In the genomic region with DNA sequence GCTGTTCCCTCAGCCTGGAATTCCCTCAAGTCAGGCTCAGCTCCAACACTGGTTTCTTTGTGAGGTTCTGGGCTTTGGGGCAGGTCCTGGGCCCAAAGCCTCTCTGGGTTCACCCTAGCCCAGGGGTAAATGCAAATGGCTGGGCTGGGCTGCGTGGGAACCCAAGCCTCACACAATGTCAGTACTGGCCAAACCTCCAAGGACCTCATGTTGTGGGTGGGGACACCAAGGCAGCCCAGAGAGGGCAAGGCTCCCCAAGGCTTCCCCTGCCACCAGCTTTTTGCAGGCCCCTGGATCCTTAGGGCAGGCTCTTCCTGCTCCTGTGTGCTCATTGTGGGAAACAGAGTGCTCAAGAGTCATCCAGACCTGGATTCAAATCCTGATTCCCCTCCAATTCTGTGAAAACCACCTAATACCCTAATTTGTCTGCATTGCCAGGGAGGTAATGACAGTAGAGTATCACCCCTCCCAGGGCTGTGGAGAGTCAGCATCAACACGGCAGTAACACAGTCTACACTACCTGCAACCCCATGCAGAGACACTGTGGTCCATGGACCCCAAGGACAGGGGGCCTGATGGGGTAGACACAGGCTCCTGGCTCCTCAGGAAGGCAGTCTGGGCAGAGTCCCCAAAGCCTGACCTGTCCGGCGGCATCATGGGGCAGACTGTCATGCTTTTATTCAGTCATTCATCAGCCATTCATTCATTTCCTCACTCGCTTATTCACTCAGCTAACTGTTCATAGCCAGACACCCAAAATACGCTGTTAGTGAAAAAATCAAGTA, we compare ENCODE assay signal across 1 cellular context.
TF ChIP-seq lines count a peak whose summit lies in the region.

No MANE protein-coding gene starts in this region.

TF ChIP-seq in WTC11, 78 proteins besides CTCF, POLR2A, EP300 and RAD21:
- TF ChIP-seq, protein P1, sequence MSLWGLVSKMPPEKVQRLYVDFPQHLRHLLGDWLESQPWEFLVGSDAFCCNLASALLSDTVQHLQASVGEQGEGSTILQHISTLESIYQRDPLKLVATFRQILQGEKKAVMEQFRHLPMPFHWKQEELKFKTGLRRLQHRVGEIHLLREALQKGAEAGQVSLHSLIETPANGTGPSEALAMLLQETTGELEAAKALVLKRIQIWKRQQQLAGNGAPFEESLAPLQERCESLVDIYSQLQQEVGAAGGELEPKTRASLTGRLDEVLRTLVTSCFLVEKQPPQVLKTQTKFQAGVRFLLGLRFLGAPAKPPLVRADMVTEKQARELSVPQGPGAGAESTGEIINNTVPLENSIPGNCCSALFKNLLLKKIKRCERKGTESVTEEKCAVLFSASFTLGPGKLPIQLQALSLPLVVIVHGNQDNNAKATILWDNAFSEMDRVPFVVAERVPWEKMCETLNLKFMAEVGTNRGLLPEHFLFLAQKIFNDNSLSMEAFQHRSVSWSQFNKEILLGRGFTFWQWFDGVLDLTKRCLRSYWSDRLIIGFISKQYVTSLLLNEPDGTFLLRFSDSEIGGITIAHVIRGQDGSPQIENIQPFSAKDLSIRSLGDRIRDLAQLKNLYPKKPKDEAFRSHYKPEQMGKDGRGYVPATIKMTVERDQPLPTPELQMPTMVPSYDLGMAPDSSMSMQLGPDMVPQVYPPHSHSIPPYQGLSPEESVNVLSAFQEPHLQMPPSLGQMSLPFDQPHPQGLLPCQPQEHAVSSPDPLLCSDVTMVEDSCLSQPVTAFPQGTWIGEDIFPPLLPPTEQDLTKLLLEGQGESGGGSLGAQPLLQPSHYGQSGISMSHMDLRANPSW (CRISPR knock-in tag; conservative IDR thresholded peaks at IDR 0.05; ENCODE audit: low read depth), result no peak
- TF ChIP-seq RELA (CRISPR knock-in tag; IDR thresholded peaks at IDR 0.05; ENCODE audit: borderline replicate concordance), result no peak
- TF ChIP-seq JAZF1 (CRISPR knock-in tag; IDR thresholded peaks at IDR 0.05), result no peak
- no peak for TF ChIP-seq FOXJ3 (CRISPR knock-in tag; IDR thresholded peaks at IDR 0.05; ENCODE audit: borderline replicate concordance)
- TF ChIP-seq, protein P2, sequence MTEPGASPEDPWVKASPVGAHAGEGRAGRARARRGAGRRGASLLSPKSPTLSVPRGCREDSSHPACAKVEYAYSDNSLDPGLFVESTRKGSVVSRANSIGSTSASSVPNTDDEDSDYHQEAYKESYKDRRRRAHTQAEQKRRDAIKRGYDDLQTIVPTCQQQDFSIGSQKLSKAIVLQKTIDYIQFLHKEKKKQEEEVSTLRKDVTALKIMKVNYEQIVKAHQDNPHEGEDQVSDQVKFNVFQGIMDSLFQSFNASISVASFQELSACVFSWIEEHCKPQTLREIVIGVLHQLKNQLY (CRISPR knock-in tag; IDR thresholded peaks at IDR 0.05), result no peak
- TF ChIP-seq MXD4 (CRISPR knock-in tag; IDR thresholded peaks at IDR 0.05; ENCODE audit: borderline replicate concordance), result no peak
- no peak for TF ChIP-seq TCF7 (CRISPR knock-in tag; IDR thresholded peaks at IDR 0.05; ENCODE audit: low read depth)
- no peak for TF ChIP-seq ZNF121 (CRISPR knock-in tag; IDR thresholded peaks at IDR 0.05)
- TF ChIP-seq ZNF423 (CRISPR knock-in tag; IDR thresholded peaks at IDR 0.05), result no peak
- TF ChIP-seq ZNF416 (CRISPR knock-in tag; IDR thresholded peaks at IDR 0.05), result no peak
- TF ChIP-seq, protein P3, sequence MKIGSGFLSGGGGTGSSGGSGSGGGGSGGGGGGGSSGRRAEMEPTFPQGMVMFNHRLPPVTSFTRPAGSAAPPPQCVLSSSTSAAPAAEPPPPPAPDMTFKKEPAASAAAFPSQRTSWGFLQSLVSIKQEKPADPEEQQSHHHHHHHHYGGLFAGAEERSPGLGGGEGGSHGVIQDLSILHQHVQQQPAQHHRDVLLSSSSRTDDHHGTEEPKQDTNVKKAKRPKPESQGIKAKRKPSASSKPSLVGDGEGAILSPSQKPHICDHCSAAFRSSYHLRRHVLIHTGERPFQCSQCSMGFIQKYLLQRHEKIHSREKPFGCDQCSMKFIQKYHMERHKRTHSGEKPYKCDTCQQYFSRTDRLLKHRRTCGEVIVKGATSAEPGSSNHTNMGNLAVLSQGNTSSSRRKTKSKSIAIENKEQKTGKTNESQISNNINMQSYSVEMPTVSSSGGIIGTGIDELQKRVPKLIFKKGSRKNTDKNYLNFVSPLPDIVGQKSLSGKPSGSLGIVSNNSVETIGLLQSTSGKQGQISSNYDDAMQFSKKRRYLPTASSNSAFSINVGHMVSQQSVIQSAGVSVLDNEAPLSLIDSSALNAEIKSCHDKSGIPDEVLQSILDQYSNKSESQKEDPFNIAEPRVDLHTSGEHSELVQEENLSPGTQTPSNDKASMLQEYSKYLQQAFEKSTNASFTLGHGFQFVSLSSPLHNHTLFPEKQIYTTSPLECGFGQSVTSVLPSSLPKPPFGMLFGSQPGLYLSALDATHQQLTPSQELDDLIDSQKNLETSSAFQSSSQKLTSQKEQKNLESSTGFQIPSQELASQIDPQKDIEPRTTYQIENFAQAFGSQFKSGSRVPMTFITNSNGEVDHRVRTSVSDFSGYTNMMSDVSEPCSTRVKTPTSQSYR (CRISPR knock-in tag; IDR thresholded peaks at IDR 0.05), result no peak
- TF ChIP-seq SOX15 (CRISPR knock-in tag; IDR thresholded peaks at IDR 0.05), result no peak
- TF ChIP-seq, protein P4, sequence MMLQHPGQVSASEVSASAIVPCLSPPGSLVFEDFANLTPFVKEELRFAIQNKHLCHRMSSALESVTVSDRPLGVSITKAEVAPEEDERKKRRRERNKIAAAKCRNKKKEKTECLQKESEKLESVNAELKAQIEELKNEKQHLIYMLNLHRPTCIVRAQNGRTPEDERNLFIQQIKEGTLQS (CRISPR knock-in tag; conservative IDR thresholded peaks at IDR 0.05), result no peak
- TF ChIP-seq, protein P5, sequence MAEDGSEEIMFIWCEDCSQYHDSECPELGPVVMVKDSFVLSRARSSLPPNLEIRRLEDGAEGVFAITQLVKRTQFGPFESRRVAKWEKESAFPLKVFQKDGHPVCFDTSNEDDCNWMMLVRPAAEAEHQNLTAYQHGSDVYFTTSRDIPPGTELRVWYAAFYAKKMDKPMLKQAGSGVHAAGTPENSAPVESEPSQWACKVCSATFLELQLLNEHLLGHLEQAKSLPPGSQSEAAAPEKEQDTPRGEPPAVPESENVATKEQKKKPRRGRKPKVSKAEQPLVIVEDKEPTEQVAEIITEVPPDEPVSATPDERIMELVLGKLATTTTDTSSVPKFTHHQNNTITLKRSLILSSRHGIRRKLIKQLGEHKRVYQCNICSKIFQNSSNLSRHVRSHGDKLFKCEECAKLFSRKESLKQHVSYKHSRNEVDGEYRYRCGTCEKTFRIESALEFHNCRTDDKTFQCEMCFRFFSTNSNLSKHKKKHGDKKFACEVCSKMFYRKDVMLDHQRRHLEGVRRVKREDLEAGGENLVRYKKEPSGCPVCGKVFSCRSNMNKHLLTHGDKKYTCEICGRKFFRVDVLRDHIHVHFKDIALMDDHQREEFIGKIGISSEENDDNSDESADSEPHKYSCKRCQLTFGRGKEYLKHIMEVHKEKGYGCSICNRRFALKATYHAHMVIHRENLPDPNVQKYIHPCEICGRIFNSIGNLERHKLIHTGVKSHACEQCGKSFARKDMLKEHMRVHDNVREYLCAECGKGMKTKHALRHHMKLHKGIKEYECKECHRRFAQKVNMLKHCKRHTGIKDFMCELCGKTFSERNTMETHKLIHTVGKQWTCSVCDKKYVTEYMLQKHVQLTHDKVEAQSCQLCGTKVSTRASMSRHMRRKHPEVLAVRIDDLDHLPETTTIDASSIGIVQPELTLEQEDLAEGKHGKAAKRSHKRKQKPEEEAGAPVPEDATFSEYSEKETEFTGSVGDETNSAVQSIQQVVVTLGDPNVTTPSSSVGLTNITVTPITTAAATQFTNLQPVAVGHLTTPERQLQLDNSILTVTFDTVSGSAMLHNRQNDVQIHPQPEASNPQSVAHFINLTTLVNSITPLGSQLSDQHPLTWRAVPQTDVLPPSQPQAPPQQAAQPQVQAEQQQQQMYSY (CRISPR knock-in tag; IDR thresholded peaks at IDR 0.05), result no peak
- no peak for TF ChIP-seq FOXK1 (CRISPR knock-in tag; IDR thresholded peaks at IDR 0.05)
